Comparison of ENCODE assay signal across 8 cellular contexts in the genomic region with DNA sequence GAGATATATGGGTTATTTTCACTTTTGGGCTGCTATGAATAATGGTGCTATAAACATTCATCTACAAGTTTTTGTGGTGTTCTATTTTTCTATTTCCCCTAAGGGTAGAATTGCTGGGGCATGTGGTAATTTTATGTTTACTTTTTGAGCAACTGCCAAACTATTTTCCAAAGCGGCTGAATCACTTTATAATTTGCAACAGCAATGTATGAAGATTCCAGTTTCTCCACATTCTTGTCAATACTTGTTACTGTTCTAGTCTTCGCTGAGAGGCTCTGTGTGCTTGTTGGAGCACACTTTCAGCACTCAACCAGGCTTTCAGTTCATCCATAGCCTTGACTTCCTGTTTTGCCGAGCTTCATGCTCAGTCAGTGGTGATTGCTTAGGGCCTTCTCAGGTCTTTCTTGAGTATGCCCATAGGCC. TPM values are rescaled to one million over a fixed set of nuclear protein-coding genes. Genes with fewer than 3 reads are reported as not detected.
DNase-seq lines count a peak whose midpoint lies in the region; ATAC-seq, FAIRE-seq and TF ChIP-seq lines count a peak whose summit lies in the region.

No MANE protein-coding gene starts in this region.

- no peaks in the 10 kb centered on the region for H3K9me3 ChIP-seq in esophagus squamous epithelium
- no peaks in the 10 kb centered on the region for H3K9me3 ChIP-seq in BE2C

- 6 to 9% methylated on average over 3 of the region's 3 CpGs for WGBS in esophagus squamous epithelium, 2 donors

- H3K27me3 ChIP-seq in esophagus squamous epithelium: no peaks in the 10 kb centered on the region
- H3K27me3 ChIP-seq in BE2C: no peaks in the 10 kb centered on the region

- TF ChIP-seq POLR2A in esophagus squamous epithelium (IDR thresholded peaks at IDR 0.05): no peak

- H3K36me3 Mint-ChIP-seq in osteocyte (ENCODE audit: unreplicated experiment): peaks cover 2% of the 10 kb centered on the region

- no peaks in the 10 kb centered on the region for H3K36me3 ChIP-seq in esophagus squamous epithelium
- no peaks in the 10 kb centered on the region for H3K36me3 ChIP-seq in BE2C

- no peaks in the 10 kb centered on the region for H3K27me3 Mint-ChIP-seq in osteocyte (ENCODE audit: unreplicated experiment)

- H3K4me1 ChIP-seq in esophagus squamous epithelium: peaks cover 21 to 86% (median 35%) of the 10 kb centered on the region in 3 donors
- H3K4me1 ChIP-seq in BE2C: no peaks in the 10 kb centered on the region

- intact Hi-C loops in esophagus squamous epithelium (cut with DNase I): no loop called here

- peak overlapping the region; percentile 97 for H3K27ac Mint-ChIP-seq in osteocyte (ENCODE audit: unreplicated experiment)

- H3K27ac ChIP-seq in esophagus squamous epithelium: peak overlapping the region; percentile 77 to 90 (median 85)

- H3K9me3 Mint-ChIP-seq in osteocyte (ENCODE audit: unreplicated experiment): no peaks in the 10 kb centered on the region

- peak overlapping the region; percentile 68 for H3K4me3 Mint-ChIP-seq in osteocyte (ENCODE audit: unreplicated experiment)

- DNase-seq in AML-193 (lab: John Stamatoyannopoulos, UW): peak; percentile 68 to 79
- peak; percentile 78 for DNase-seq in SKM-1 treated with dmso at 0.1 percent for 144 hours (lab: John Stamatoyannopoulos, UW; ENCODE audit: unreplicated experiment)
- DNase-seq in esophagus squamous epithelium (lab: John Stamatoyannopoulos, UW): no peak
- DNase-seq in osteocyte (ENCODE audit: extremely low spot score, unreplicated experiment): no peak
- DNase-seq in BE2C: no peak
- no peak for DNase-seq in D721Med (ENCODE audit: insufficient read length, low spot score)

- peak overlapping the region in 3 of 4 donors; percentile 22 to 26 (median 22) for H3K4me3 ChIP-seq in esophagus squamous epithelium
- H3K4me3 ChIP-seq in BE2C (ENCODE audit: low read depth, low read length): no peak overlapping the region

- H3K4me1 Mint-ChIP-seq in osteocyte (ENCODE audit: unreplicated experiment): peaks cover 81% of the 10 kb centered on the region

- FAIRE-seq in D721Med (lab: Jason Lieb, UNC): no peak

- ATAC-seq in GM18861 (IDR thresholded peaks at IDR 0.05; ENCODE audit: unreplicated experiment) (peak; percentile 87), HG03439 (IDR thresholded peaks at IDR 0.05; ENCODE audit: unreplicated experiment) (peak; percentile 60)

- TF ChIP-seq CTCF in esophagus squamous epithelium (IDR thresholded peaks at IDR 0.05) (no peak), osteocyte (IDR thresholded peaks at IDR 0.05) (no peak), BE2C (IDR thresholded peaks at IDR 0.05; ENCODE audit: low read depth, low read length) (no peak), D721Med (IDR thresholded peaks at IDR 0.05; ENCODE audit: insufficient read depth, missing control alignments) (no peak)

RNA-seq across cellular contexts. Expression of gene ADK, which starts 39.0 kb away (rescaled TPM):
- total RNA-seq in esophagus squamous epithelium: 10 to 100 TPM; 43.3 to 78.4 (median 68.4) TPM
- 47.0 and 50.0 TPM in 2 replicates for total RNA-seq in osteocyte
- 38.5 TPM for polyA plus RNA-seq in BE2C (2012; ENCODE audit: insufficient read depth, insufficient read length, low read depth)

RNA-seq across cellular contexts. Expression of gene AP3M1, which starts 39.4 kb away (rescaled TPM):
- total RNA-seq in esophagus squamous epithelium (10 to 100 TPM; 23.0 to 26.1 (median 24.3) TPM), osteocyte (39.6 and 41.7 TPM in 2 replicates)
- polyA plus RNA-seq in BE2C (2012; ENCODE audit: insufficient read depth, insufficient read length, low read depth): 34.9 TPM

Comparison
In these comparisons a context has a peak if more than half of its experiments do, and no peak if none do; other contexts are left out.
1. DNase-seq: peak in AML-193 (2 of 2) and SKM-1 treated with dmso at 0.1 percent for 144 hours (single experiment); none in esophagus squamous epithelium (single experiment), osteocyte (single experiment), BE2C (single experiment) and D721Med (single experiment).